Comparison of ENCODE assay signal across 1 cellular context in genomic region chr14:33432407-33433023, GRCh38.
TF ChIP-seq lines count a peak whose summit lies in the region.

No MANE protein-coding gene starts in this region.

TF ChIP-seq in HepG2, 621 proteins besides CTCF, POLR2A, EP300 and RAD21 (continued from another document):
- TF ChIP-seq ZHX1 (CRISPR knock-in tag; IDR thresholded peaks at IDR 0.05; ENCODE audit: low read depth) (no peak), SP5 (CRISPR knock-in tag; IDR thresholded peaks at IDR 0.05; ENCODE audit: borderline replicate concordance, low read depth) (no peak), SMC3 (IDR thresholded peaks at IDR 0.05; ENCODE audit: low read length) (peak; percentile 41), ZNF772 (CRISPR knock-in tag; IDR thresholded peaks at IDR 0.05) (no peak), MAFF (IDR thresholded peaks at IDR 0.05; ENCODE audit: low read depth, low read length) (peak; percentile 56), STAG1 (CRISPR knock-in tag; IDR thresholded peaks at IDR 0.05) (peak; percentile 63)
